In the genomic region with DNA sequence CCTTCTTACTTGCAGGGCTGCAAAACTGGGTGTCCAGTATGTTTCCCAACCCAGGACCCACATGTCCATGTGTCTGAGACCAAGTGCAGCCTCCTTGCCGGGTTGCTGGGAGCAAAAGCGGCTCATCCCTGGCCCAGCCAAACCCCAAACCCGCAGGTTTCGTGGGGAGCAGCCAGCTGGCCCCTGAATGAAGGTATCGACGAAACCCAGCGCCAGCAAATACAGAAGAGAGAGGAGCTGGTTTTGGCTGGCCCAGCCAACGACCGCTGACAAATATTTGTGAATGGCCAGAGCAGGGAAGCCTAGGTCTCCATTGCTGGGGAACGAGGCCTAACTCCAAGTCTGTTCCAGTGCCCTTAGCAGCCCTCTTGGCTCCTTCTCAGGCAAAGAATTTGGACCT, we compare ENCODE assay signal across 17 cellular contexts.
DNase-seq lines count a peak whose midpoint lies in the region; ATAC-seq, FAIRE-seq and TF ChIP-seq lines count a peak whose summit lies in the region.
"Had no signal": no experiment of that assay in that cellular context is flagged by ENCODE, and none has a peak within 500 bp of the region (broad histone marks: within the 10 kb centered on the region; RNA-seq: fewer than 3 reads in every experiment).

No MANE protein-coding gene starts in this region.

- no peak overlapping the region for H2BK120ac ChIP-seq in H1 (replicated peaks; ENCODE audit: low read depth, low read length)

- no peak overlapping the region for H3K27ac ChIP-seq in KMS-11
- H3K27ac ChIP-seq in H1 (ENCODE audit: low read depth, low read length) = no peak overlapping the region
- peak overlapping the region; percentile 40 for H3K27ac ChIP-seq in subcutaneous abdominal adipose tissue (ENCODE audit: low read depth, low read length)
- H3K27ac ChIP-seq: HL-60 had no signal

- H3K4ac ChIP-seq in H1 (replicated peaks; ENCODE audit: insufficient read length, low read depth, low read length) = no peak overlapping the region

- H3K9ac ChIP-seq in KMS-11 (no peak overlapping the region), H1 (replicated peaks in 1 of 4; ENCODE audit: extremely low read depth in 1 of 4, low read depth in 3 of 4, low read length in 3 of 4) (no peak overlapping the region), subcutaneous abdominal adipose tissue (ENCODE audit: low read length in 5 of 5) (no peak overlapping the region)

- no peak for ATAC-seq in GM18870 (IDR thresholded peaks at IDR 0.05; ENCODE audit: unreplicated experiment)
- ATAC-seq: HCT116 had no signal

- H3K4me1 ChIP-seq in KMS-11 (ENCODE audit: low read depth, poor library complexity, severe bottlenecking) = peaks cover 33% of the 10 kb centered on the region
- H3K4me1 ChIP-seq in H1 (replicated peaks in 1 of 4; ENCODE audit: control insufficient read depth in 3 of 4, insufficient read depth in 4 of 4, low read length in 3 of 4) = no peaks in the 10 kb centered on the region
- H3K4me1 ChIP-seq in subcutaneous abdominal adipose tissue (ENCODE audit: control insufficient read depth in 5 of 5, insufficient read depth in 5 of 5, low read length in 5 of 5) = peaks cover 2 to 61% (median 47%) of the 10 kb centered on the region in 5 donors

- H2AFZ ChIP-seq in KMS-11 (ENCODE audit: low read depth) (no peak overlapping the region), H1 (ENCODE audit: low read length) (no peak overlapping the region)

- no peak overlapping the region for H2BK12ac ChIP-seq in H1 (ENCODE audit: low read depth, low read length)

- H2AK5ac ChIP-seq in H1 (ENCODE audit: low read depth, low read length) = peak overlapping the region; percentile 44; the same call in 1 of the 2 replicates

- no peak overlapping the region for H3K14ac ChIP-seq in H1 (ENCODE audit: insufficient read length)

- H3K4me2 ChIP-seq in KMS-11 (peak overlapping the region; percentile 69; the same call in 1 of the 2 replicates), H1 (ENCODE audit: insufficient read depth in 1 of 2, low read depth in 2 of 2, low read length in 2 of 2) (no peak overlapping the region)

- H3K9me3 ChIP-seq in H1 (ENCODE audit: insufficient read depth in 2 of 2, low read depth in 1 of 2, low read length in 1 of 2) (no peaks in the 10 kb centered on the region), subcutaneous abdominal adipose tissue (ENCODE audit: control insufficient read depth in 5 of 5, low read length in 5 of 5) (no peaks in the 10 kb centered on the region)

- no peak overlapping the region for H3K18ac ChIP-seq in H1 (ENCODE audit: extremely low read depth, low read length)

- TF ChIP-seq EP300 in H1 (IDR thresholded peaks at IDR 0.05; ENCODE audit: borderline replicate concordance in 1 of 2, low read depth in 2 of 2, low read length in 2 of 2) = no peak

- no peaks in the 10 kb centered on the region for H3K23me2 ChIP-seq in H1 (ENCODE audit: low read depth, low read length)

- H3K23ac ChIP-seq in H1 (ENCODE audit: insufficient read length) = no peak overlapping the region

- POLR2A ChIA-PET in H1 (lab: Charles Lee; ENCODE audit: partially characterized antibody) = no interaction called here

- H4K5ac ChIP-seq in H1 (ENCODE audit: insufficient read length, low read depth, low read length) = no peak overlapping the region

- FAIRE-seq in H1 (lab: Jason Lieb, UNC) = no peak
- FAIRE-seq: A204.1, GM12892, GM19239, H54 had no signal

- H3K79me2 ChIP-seq in KMS-11 (ENCODE audit: insufficient read depth, low read depth) = no peaks in the 10 kb centered on the region
- no peaks in the 10 kb centered on the region for H3K79me2 ChIP-seq in H1 (ENCODE audit: control insufficient read depth in 1 of 2, insufficient read depth in 2 of 2, low read length in 2 of 2)

- H4K8ac ChIP-seq in H1 (ENCODE audit: extremely low read depth, insufficient read depth, low read length) = no peak overlapping the region

- H3K79me1 ChIP-seq in H1 (ENCODE audit: low read depth, low read length) = no peaks in the 10 kb centered on the region

- in situ Hi-C loops in astrocyte of the spinal cord (cut with HindIII; ENCODE audit: low sequenced_read_pairs) = no loop called here

- TF ChIP-seq RAD21 in H1 (IDR thresholded peaks at IDR 0.05 in 1 of 2, conservative IDR thresholded peaks at IDR 0.05 in 1 of 2; ENCODE audit: low read depth in 2 of 2, low read length in 2 of 2) = no peak

- no peaks in the 10 kb centered on the region for H4K20me1 ChIP-seq in KMS-11 (ENCODE audit: insufficient read depth)
- no peaks in the 10 kb centered on the region for H4K20me1 ChIP-seq in H1 (replicated peaks in 1 of 2; ENCODE audit: control insufficient read depth in 1 of 2, insufficient read depth in 2 of 2, low read length in 2 of 2)

- DNase-seq in astrocyte of the spinal cord (ENCODE audit: low read depth, low spot score) (peak; percentile 15), H1 (ENCODE audit: low read depth in 1 of 2, low spot score in 2 of 2) (no peak), NCI-H2029 (lab: John Stamatoyannopoulos, UW) (no peak)
- DNase-seq in NK-92 treated with Interleukin-12 subunit alpha and Interleukin-12 subunit beta, amount 100 ng/mL, for 24 hours (lab: John Stamatoyannopoulos, UW) = no peak
- DNase-seq: CD4-positive, alpha-beta T cell; DMS79; EL; GDM1 had no signal

- H3K4me3 ChIP-seq in KMS-11 (IDR thresholded peaks at IDR 0.05; ENCODE audit: insufficient read depth, low read depth, low read length) (no peak overlapping the region), astrocyte of the spinal cord (ENCODE audit: low read depth, low read length) (no peak overlapping the region), H1 (ENCODE audit: extremely low read depth in 1 of 4, insufficient read depth in 2 of 4, low read depth in 3 of 4, low read length in 4 of 4) (no peak overlapping the region), subcutaneous abdominal adipose tissue (ENCODE audit: low read depth in 1 of 5, low read length in 5 of 5) (no peak overlapping the region)

- no peak for TF ChIP-seq POLR2A in H1 (IDR thresholded peaks at IDR 0.05; ENCODE audit: control extremely low read depth in 1 of 2, low read depth in 2 of 2, low read length in 2 of 2)

- no peak overlapping the region for H2BK15ac ChIP-seq in H1 (ENCODE audit: low read length)

- 90% methylated on average over 10 of the region's 10 CpGs; no CpG with 5 or more reads in 1 of the 2 experiments for WGBS in H1 (ENCODE audit: extremely low coverage in 1 of 2, insufficient coverage in 1 of 2, insufficient read length in 1 of 2, insufficient replicate concordance in 2 of 2, low coverage in 1 of 2, low lambda C conversion rate in 2 of 2, missing lambda C conversion rate in 1 of 2), 2 experiments

- no peak for TF ChIP-seq CTCF in KMS-11 (conservative IDR thresholded peaks at IDR 0.05; ENCODE audit: low read depth, low read length)
- TF ChIP-seq CTCF in astrocyte of the spinal cord (IDR thresholded peaks at IDR 0.05; ENCODE audit: low read depth, low read length) = no peak
- TF ChIP-seq CTCF in H1 (IDR thresholded peaks at IDR 0.05; ENCODE audit: control extremely low read depth in 1 of 3, insufficient read depth in 1 of 3, low read depth in 1 of 3, low read length in 3 of 3) = no peak

- no peak overlapping the region for H2BK20ac ChIP-seq in H1 (ENCODE audit: low read length)

- no peak overlapping the region for H2BK5ac ChIP-seq in H1 (ENCODE audit: low read depth, low read length)

- no peaks in the 10 kb centered on the region for H3K27me3 ChIP-seq in KMS-11 (ENCODE audit: insufficient read depth, low read depth)
- no peaks in the 10 kb centered on the region for H3K27me3 ChIP-seq in H1 (replicated peaks in 1 of 4; ENCODE audit: control insufficient read depth in 3 of 4, extremely low read depth in 1 of 4, insufficient read depth in 3 of 4, low read length in 3 of 4)
- no peaks in the 10 kb centered on the region for H3K27me3 ChIP-seq in subcutaneous abdominal adipose tissue (ENCODE audit: control insufficient read depth in 5 of 5, insufficient read depth in 4 of 5, low read length in 5 of 5)

- H3K56ac ChIP-seq in H1 (replicated peaks; ENCODE audit: insufficient read length, low read depth, low read length) = no peak overlapping the region

- CTCF ChIA-PET in H1 (lab: Charles Lee; ENCODE audit: partially characterized antibody) = interaction anchor here (1.1 to 1.8 kb wide), 3 partner anchors 21 to 40 kb away, joined by 3 to 6 read pairs (median 6); no protein-coding TSS in a partner anchor

- H3K36me3 ChIP-seq in KMS-11 (ENCODE audit: insufficient read depth) (no peaks in the 10 kb centered on the region), H1 (ENCODE audit: control insufficient read depth in 2 of 4, insufficient read depth in 4 of 4, low read length in 3 of 4) (peaks cover 0 to 2% (median under 1%) of the 10 kb centered on the region in 4 experiments; a peak in 2 of 8 replicates), subcutaneous abdominal adipose tissue (ENCODE audit: control insufficient read depth in 5 of 5, insufficient read depth in 5 of 5, low read length in 5 of 5) (peaks cover 0 to 14% (median 11%) of the 10 kb centered on the region in 5 donors)

- no peak overlapping the region for H4K91ac ChIP-seq in H1 (replicated peaks; ENCODE audit: insufficient read length, low read length)

TF ChIP-seq in H1, 55 proteins besides CTCF, POLR2A, EP300 and RAD21 (continues in another document):
- TF ChIP-seq KDM1A (IDR thresholded peaks at IDR 0.05; ENCODE audit: borderline replicate concordance, low read length) = no peak
- TF ChIP-seq CBX8 (IDR thresholded peaks at IDR 0.05; ENCODE audit: borderline replicate concordance, low read depth, low read length) = no peak
- no peak for TF ChIP-seq PHF8 (conservative IDR thresholded peaks at IDR 0.05; ENCODE audit: low read depth, low read length)
- TF ChIP-seq CHD2 (IDR thresholded peaks at IDR 0.05; ENCODE audit: low read length) = no peak
- TF ChIP-seq ASH2L (IDR thresholded peaks at IDR 0.05; ENCODE audit: low read length) = no peak
- no peak for TF ChIP-seq NANOG (IDR thresholded peaks at IDR 0.05; ENCODE audit: insufficient read depth, low read depth, low read length, poor library complexity, severe bottlenecking)
- no peak for TF ChIP-seq FOSL1 (IDR thresholded peaks at IDR 0.05; ENCODE audit: insufficient read depth, low read depth, low read length)
- no peak for TF ChIP-seq RNF2 (IDR thresholded peaks at IDR 0.05; ENCODE audit: borderline replicate concordance, low read depth, low read length, missing control alignments, poor library complexity, severe bottlenecking)
- TF ChIP-seq YY1 (IDR thresholded peaks at IDR 0.05; ENCODE audit: low read depth, low read length) = no peak
- no peak for TF ChIP-seq CREB1 (IDR thresholded peaks at IDR 0.05)
- TF ChIP-seq SIN3A (conservative IDR thresholded peaks at IDR 0.05 in 1 of 2, IDR thresholded peaks at IDR 0.05 in 1 of 2; ENCODE audit: low read depth in 1 of 2, low read length in 2 of 2) = no peak
- no peak for TF ChIP-seq SAP30 (IDR thresholded peaks at IDR 0.05; ENCODE audit: insufficient read depth, insufficient replicate concordance, low read length)
